ENCODE assay signal across 7 cellular contexts in the genomic region with DNA sequence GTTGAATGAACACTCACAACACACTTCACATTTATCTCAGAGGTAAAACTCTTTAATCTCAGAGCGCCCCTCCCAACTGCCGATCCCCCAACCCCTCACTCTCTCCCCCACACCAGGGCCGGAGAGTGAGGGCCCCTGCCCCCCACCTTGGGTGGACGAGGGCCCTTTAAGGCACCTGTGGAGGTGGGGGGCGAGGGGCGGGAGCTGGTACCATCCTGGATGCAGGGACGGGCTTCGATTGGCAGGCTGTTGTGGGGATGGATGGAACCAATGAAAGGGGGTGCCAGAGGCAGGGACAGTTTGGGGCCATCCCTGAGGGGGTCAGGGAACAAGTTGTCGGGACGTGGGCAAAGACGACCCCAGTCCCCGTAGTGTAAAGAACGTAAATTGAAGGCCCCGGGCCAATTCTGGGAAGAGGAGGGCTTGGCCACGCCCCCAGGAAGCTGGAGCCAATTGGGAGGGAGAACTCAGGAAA. TPM values are rescaled to one million over a fixed set of nuclear protein-coding genes. Genes with fewer than 3 reads are reported as not detected.
DNase-seq lines count a peak whose midpoint lies in the region; ATAC-seq, FAIRE-seq and TF ChIP-seq lines count a peak whose summit lies in the region.

No MANE protein-coding gene starts in this region.

- POLR2A ChIA-PET in K562 (lab: Yijun Ruan, JAX): interaction anchor here (0.5 to 1.9 kb wide), 16 partner anchors 9 to 477 kb away, joined by 3 to 13 read pairs (median 3); partner anchors contain the start of genes ATF5, NUP62, PTOV1 and RPS11

- peak overlapping the region; percentile 24 to 39; a peak in 2 of 4 replicates for H3K9ac ChIP-seq in K562 (ENCODE audit: insufficient read depth in 1 of 2, low read depth in 2 of 2, low read length in 2 of 2)

- H3K4me2 ChIP-seq in K562 (ENCODE audit: insufficient read depth, low read length): peak overlapping the region; percentile 83

- intact Hi-C loops in K562 (cut with micrococcal nuclease): loop anchor here (1.0 to 5.0 kb wide), 4 partner anchors 8 to 192 kb away; partner anchors contain the start of genes AKT1S1, AP2A1, ATF5 and NUP62

- no peak for TF ChIP-seq CTCF in K562 (IDR thresholded peaks at IDR 0.05 in 2 of 3, conservative IDR thresholded peaks at IDR 0.05 in 1 of 3; ENCODE audit: insufficient read depth in 2 of 3, low read depth in 1 of 3, low read length in 3 of 3)

- WGBS in K562 (ENCODE audit: insufficient coverage, low coverage, missing lambda C conversion rate): 7% methylated on average over 14 of the region's 15 CpGs
- WGBS in mesodermal cell (ENCODE audit: insufficient coverage in 2 of 2), 2 experiments: 11 to 13% methylated on average over 10 to 11 of the region's 15 CpGs

- H2AFZ ChIP-seq in K562 (ENCODE audit: low read depth, low read length): peak overlapping the region; percentile 71

- H3K79me2 ChIP-seq in K562 (ENCODE audit: control insufficient read depth, insufficient read depth, low read length): peaks cover 45% of the 10 kb centered on the region

- no peak for TF ChIP-seq RAD21 in K562 (CRISPR knock-in tag; conservative IDR thresholded peaks at IDR 0.05 in 1 of 2, IDR thresholded peaks at IDR 0.05 in 1 of 2)

- peak; percentile 13 for ATAC-seq in GM19351 (IDR thresholded peaks at IDR 0.05; ENCODE audit: unreplicated experiment)
- peak; percentile 3 for ATAC-seq in HG03135 (IDR thresholded peaks at IDR 0.05; ENCODE audit: unreplicated experiment)
- peak; percentile 3 for ATAC-seq in K562

- peak; percentile 32 for FAIRE-seq in K562 (lab: Jason Lieb, UNC)

- DNase-seq in K562 (ENCODE audit: extremely low read depth in 1 of 4, low spot score in 3 of 4): peak in 2 of 4 experiments; percentile 25 to 51
- no peak for DNase-seq in T-helper 9 cell
- no peak for DNase-seq in NCI-H82 (lab: John Stamatoyannopoulos, UW)
- no peak for DNase-seq in activated gamma-delta T cell (lab: John Stamatoyannopoulos, UW)

- H3K27ac ChIP-seq in K562 (ENCODE audit: extremely low read depth, low read depth, low read length): peak overlapping the region; percentile 63; the same call in 2 of the 3 replicates
- peak overlapping the region; percentile 76 for H3K27ac ChIP-seq in mesodermal cell (ENCODE audit: low read depth, low read length, severe bottlenecking)

- CTCF ChIA-PET in K562 (lab: Yijun Ruan, JAX; ENCODE audit: low intra/inter-chr PET ratio): no interaction called here

- in situ Hi-C loops in K562 (cut with MboI): no loop called here

- H3K27me3 ChIP-seq in K562 (ENCODE audit: control insufficient read depth in 2 of 2, insufficient read depth in 2 of 2, low read length in 2 of 2): no peaks in the 10 kb centered on the region

- TF ChIP-seq POLR2A in K562 (conservative IDR thresholded peaks at IDR 0.05): peak; percentile 52; the same call in 1 of the 2 replicates

- H3K36me3 ChIP-seq in K562 (ENCODE audit: control insufficient read depth, insufficient read depth, low read length) (peaks cover 45% of the 10 kb centered on the region), mesodermal cell (ENCODE audit: control insufficient read depth, insufficient read depth, low read length) (peaks cover 48% of the 10 kb centered on the region)

- H4K20me1 ChIP-seq in K562 (replicated peaks; ENCODE audit: control insufficient read depth, insufficient read depth, low read length): peaks cover 19% of the 10 kb centered on the region; the same call in 1 of the 2 replicates

- peaks cover 43 to 84% of the 10 kb centered on the region in 2 experiments for H3K4me1 ChIP-seq in K562 (replicated peaks in 1 of 2; ENCODE audit: control insufficient read depth in 2 of 2, insufficient read depth in 2 of 2, low read length in 2 of 2)
- H3K4me1 ChIP-seq in mesodermal cell (ENCODE audit: control insufficient read depth, insufficient read depth, low read length, poor library complexity, severe bottlenecking): peaks cover 9% of the 10 kb centered on the region

- H3K4me3 ChIP-seq in K562 (peak overlapping the region; percentile 43), mesodermal cell (ENCODE audit: extremely low read depth, insufficient read depth, low read length, poor library complexity, severe bottlenecking) (peak overlapping the region; percentile 42)

- H3K9me3 ChIP-seq in K562 (replicated peaks; ENCODE audit: control insufficient read depth, insufficient read depth, low read depth, low read length) (no peaks in the 10 kb centered on the region), mesodermal cell (ENCODE audit: control insufficient read depth, low read length) (peaks cover 5% of the 10 kb centered on the region)

- peaks cover 8% of the 10 kb centered on the region for H3K9me1 ChIP-seq in K562 (ENCODE audit: control insufficient read depth, insufficient read depth, low read length)

- no peak for TF ChIP-seq EP300 in K562 (IDR thresholded peaks at IDR 0.05; ENCODE audit: low read length)

- no TSS peak for BruUV-seq in K562 (replicated peaks; lab: Mats Ljungman, UMichigan)

RNA-seq across cellular contexts. Expression of gene PNKP, which starts 1.7 kb away (rescaled TPM):
- 168 and 404 TPM in 2 replicates for total RNA-seq in K562 (2011; cell fraction: chromatin; rRNA removed; ENCODE audit: low replicate concordance)
- 252 and 258 TPM in 2 replicates for total RNA-seq in K562 (2011; cell fraction: nucleolus; rRNA removed)
- total RNA-seq in K562 (2011; cell fraction: nucleoplasm; rRNA removed): 178 and 185 TPM in 2 replicates
- total RNA-seq in K562 (2014; rRNA removed) (56.0 and 59.3 TPM in 2 replicates), K562 (2014; rRNA removed; fragmentation: Illumina TruSeq; extraction: Trizol) (12.3 and 18.1 TPM in 2 replicates), K562 (2015; rRNA removed; fragmentation: Illumina TruSeq; extraction: Trizol) (25.3 and 29.4 TPM in 2 replicates), K562 (2021) (84.9 and 85.4 TPM in 2 replicates)
- polyA plus RNA-seq in K562 (2011; rRNA removed) (13.7 and 21.3 TPM in 2 replicates), K562 (2014; fragmentation: Illumina TruSeq; extraction: Trizol) (26.7 and 30.0 TPM in 2 replicates), K562 (2014; fragmentation: Nextera tagmentation; extraction: Ambion mirVana) (1 to 10 TPM; 2.8 to 3.1 TPM), K562 (2014; rRNA removed) (64.0 and 71.3 TPM in 2 replicates)
- polyA plus RNA-seq in K562 (2011; cell fraction: cytosol; rRNA removed): 12.2 and 25.9 TPM in 2 replicates
- polyA plus RNA-seq in K562 (2011; cell fraction: nucleus; rRNA removed): 123 and 164 TPM in 2 replicates
- polyA plus RNA-seq in K562 (2012): 56.7 and 64.2 TPM in 2 replicates
- polyA minus RNA-seq in K562 (2011; rRNA and poly(A)+ RNA removed): 6.7 and 8.2 TPM in 2 replicates
- polyA minus RNA-seq in K562 (2011; cell fraction: cytosol; rRNA and poly(A)+ RNA removed): 22.8 and 136 TPM in 2 replicates
- 48.2 and 49.9 TPM in 2 replicates for polyA minus RNA-seq in K562 (2011; cell fraction: nucleus; rRNA and poly(A)+ RNA removed)
- polyA plus RNA-seq in mesodermal cell (2013, experiment 1 of 2): 49.6 TPM
- polyA plus RNA-seq in mesodermal cell (2013, experiment 2 of 2): 41.8 TPM

RNA-seq across cellular contexts. Expression of gene AKT1S1, which starts 8.1 kb away (rescaled TPM):
- total RNA-seq in K562 (2011; cell fraction: chromatin; rRNA removed; ENCODE audit: low replicate concordance): 24.5 and 49.9 TPM in 2 replicates
- 34.3 and 39.9 TPM in 2 replicates for total RNA-seq in K562 (2011; cell fraction: nucleolus; rRNA removed)
- 26.9 and 29.9 TPM in 2 replicates for total RNA-seq in K562 (2011; cell fraction: nucleoplasm; rRNA removed)
- total RNA-seq in K562 (2014; rRNA removed) (25.7 and 33.8 TPM in 2 replicates), K562 (2014; rRNA removed; fragmentation: Illumina TruSeq; extraction: Trizol) (5.7 and 6.9 TPM in 2 replicates), K562 (2015; rRNA removed; fragmentation: Illumina TruSeq; extraction: Trizol) (13.5 and 14.4 TPM in 2 replicates), K562 (2021) (50.1 and 50.3 TPM in 2 replicates)
- polyA plus RNA-seq in K562 (2011; rRNA removed) (17.1 and 22.4 TPM in 2 replicates), K562 (2014; fragmentation: Illumina TruSeq; extraction: Trizol) (39.0 and 40.7 TPM in 2 replicates), K562 (2014; fragmentation: Nextera tagmentation; extraction: Ambion mirVana) (1 to 10 TPM; 1.2 TPM), K562 (2014; rRNA removed) (38.2 and 45.4 TPM in 2 replicates)
- polyA plus RNA-seq in K562 (2011; cell fraction: cytosol; rRNA removed): 34.5 and 68.9 TPM in 2 replicates
- polyA plus RNA-seq in K562 (2011; cell fraction: nucleus; rRNA removed): 33.2 and 55.4 TPM in 2 replicates
- 31.8 and 37.6 TPM in 2 replicates for polyA plus RNA-seq in K562 (2012)
- 7.8 and 10.3 TPM in 2 replicates for polyA minus RNA-seq in K562 (2011; rRNA and poly(A)+ RNA removed)
- polyA minus RNA-seq in K562 (2011; cell fraction: cytosol; rRNA and poly(A)+ RNA removed): 17.4 and 21.4 TPM in 2 replicates
- 18.2 and 22.4 TPM in 2 replicates for polyA minus RNA-seq in K562 (2011; cell fraction: nucleus; rRNA and poly(A)+ RNA removed)
- polyA plus RNA-seq in mesodermal cell (2013, experiment 1 of 2): 49.5 TPM
- 40.1 TPM for polyA plus RNA-seq in mesodermal cell (2013, experiment 2 of 2)

RNA-seq across cellular contexts. Expression of gene TBC1D17, which starts 8.5 kb away (rescaled TPM):
- 34.8 and 78.7 TPM in 2 replicates for total RNA-seq in K562 (2011; cell fraction: chromatin; rRNA removed; ENCODE audit: low replicate concordance)
- total RNA-seq in K562 (2011; cell fraction: nucleolus; rRNA removed): 40.9 and 43.4 TPM in 2 replicates
- total RNA-seq in K562 (2011; cell fraction: nucleoplasm; rRNA removed): 33.2 and 34.5 TPM in 2 replicates
- total RNA-seq in K562 (2014; rRNA removed): 3.8 and 6.8 TPM in 2 replicates
- total RNA-seq in K562 (2014; rRNA removed; fragmentation: Illumina TruSeq; extraction: Trizol): 2.6 and 3.2 TPM in 2 replicates
- total RNA-seq in K562 (2015; rRNA removed; fragmentation: Illumina TruSeq; extraction: Trizol): 2.4 and 3.5 TPM in 2 replicates
- total RNA-seq in K562 (2021): 14.2 and 16.0 TPM in 2 replicates
- 7.4 and 10.5 TPM in 2 replicates for polyA plus RNA-seq in K562 (2011; rRNA removed)
- 8.7 and 14.7 TPM in 2 replicates for polyA plus RNA-seq in K562 (2011; cell fraction: cytosol; rRNA removed)
- 33.2 and 48.4 TPM in 2 replicates for polyA plus RNA-seq in K562 (2011; cell fraction: nucleus; rRNA removed)
- 15.8 and 16.9 TPM in 2 replicates for polyA plus RNA-seq in K562 (2012)
- 8.7 and 11.7 TPM in 2 replicates for polyA plus RNA-seq in K562 (2014; fragmentation: Illumina TruSeq; extraction: Trizol)
- under 1 TPM; 0.42 to 0.46 TPM for polyA plus RNA-seq in K562 (2014; fragmentation: Nextera tagmentation; extraction: Ambion mirVana)
- polyA plus RNA-seq in K562 (2014; rRNA removed): 14.7 and 18.2 TPM in 2 replicates
- polyA minus RNA-seq in K562 (2011; rRNA and poly(A)+ RNA removed): 5.7 and 7.2 TPM in 2 replicates
- polyA minus RNA-seq in K562 (2011; cell fraction: cytosol; rRNA and poly(A)+ RNA removed): 9.1 and 9.2 TPM in 2 replicates
- 12.3 and 15.3 TPM in 2 replicates for polyA minus RNA-seq in K562 (2011; cell fraction: nucleus; rRNA and poly(A)+ RNA removed)
- polyA plus RNA-seq in mesodermal cell (2013, experiment 1 of 2): 37.6 TPM
- 34.7 TPM for polyA plus RNA-seq in mesodermal cell (2013, experiment 2 of 2)

RNA-seq across cellular contexts. Expression of gene PTOV1, which starts 18.1 kb away (rescaled TPM):
- total RNA-seq in K562 (2011; cell fraction: chromatin; rRNA removed; ENCODE audit: low replicate concordance): 128 and 364 TPM in 2 replicates
- total RNA-seq in K562 (2011; cell fraction: nucleolus; rRNA removed): 274 and 281 TPM in 2 replicates
- total RNA-seq in K562 (2011; cell fraction: nucleoplasm; rRNA removed): 195 and 218 TPM in 2 replicates
- total RNA-seq in K562 (2014; rRNA removed) (61.3 and 79.5 TPM in 2 replicates), K562 (2014; rRNA removed; fragmentation: Illumina TruSeq; extraction: Trizol) (14.0 and 23.3 TPM in 2 replicates), K562 (2015; rRNA removed; fragmentation: Illumina TruSeq; extraction: Trizol) (43.5 and 44.6 TPM in 2 replicates), K562 (2021) (156 and 169 TPM in 2 replicates)
- polyA plus RNA-seq in K562 (2011; rRNA removed) (33.0 and 58.6 TPM in 2 replicates), K562 (2014; fragmentation: Illumina TruSeq; extraction: Trizol) (61.7 and 81.3 TPM in 2 replicates), K562 (2014; fragmentation: Nextera tagmentation; extraction: Ambion mirVana) (1 to 10 TPM; 4.9 to 9.3 TPM), K562 (2014; rRNA removed) (68.1 and 75.0 TPM in 2 replicates)
- polyA plus RNA-seq in K562 (2011; cell fraction: cytosol; rRNA removed): 39.8 and 67.6 TPM in 2 replicates
- polyA plus RNA-seq in K562 (2011; cell fraction: nucleus; rRNA removed): 302 and 359 TPM in 2 replicates
- 104 and 153 TPM in 2 replicates for polyA plus RNA-seq in K562 (2012)
- polyA minus RNA-seq in K562 (2011; rRNA and poly(A)+ RNA removed): 22.8 and 25.3 TPM in 2 replicates
- polyA minus RNA-seq in K562 (2011; cell fraction: cytosol; rRNA and poly(A)+ RNA removed): 60.9 and 84.8 TPM in 2 replicates
- 81.6 and 99.6 TPM in 2 replicates for polyA minus RNA-seq in K562 (2011; cell fraction: nucleus; rRNA and poly(A)+ RNA removed)
- polyA plus RNA-seq in mesodermal cell (2013, experiment 1 of 2): 311 TPM
- polyA plus RNA-seq in mesodermal cell (2013, experiment 2 of 2): 245 TPM

RNA-seq across cellular contexts. Expression of gene IL4I1, which starts 27.6 kb away (rescaled TPM):
- total RNA-seq in K562 (2011; cell fraction: chromatin; rRNA removed; ENCODE audit: low replicate concordance): 0.93 TPM in 1 of 2 replicates, not detected in the other
- 1.8 TPM in 2 replicates for total RNA-seq in K562 (2011; cell fraction: nucleolus; rRNA removed)
- total RNA-seq in K562 (2011; cell fraction: nucleoplasm; rRNA removed): 0.37 and 0.46 TPM in 2 replicates
- total RNA-seq in K562 (2014; rRNA removed): 0.90 and 0.95 TPM in 2 replicates
- total RNA-seq in K562 (2014; rRNA removed; fragmentation: Illumina TruSeq; extraction: Trizol): 0.33 TPM in 1 of 2 replicates, not detected in the other
- 0.19 and 0.43 TPM in 2 replicates for total RNA-seq in K562 (2015; rRNA removed; fragmentation: Illumina TruSeq; extraction: Trizol)
- 0.55 and 0.76 TPM in 2 replicates for total RNA-seq in K562 (2021)
- polyA plus RNA-seq in K562 (2011; rRNA removed): 0.06 and 0.31 TPM in 2 replicates
- polyA plus RNA-seq in K562 (2011; cell fraction: cytosol; rRNA removed): 0.04 and 0.36 TPM in 2 replicates
- polyA plus RNA-seq in K562 (2011; cell fraction: nucleus; rRNA removed): 0.24 and 0.27 TPM in 2 replicates
- 0.50 and 0.56 TPM in 2 replicates for polyA plus RNA-seq in K562 (2012)
- 0.15 TPM in 1 of 2 replicates, not detected in the other for polyA plus RNA-seq in K562 (2014; fragmentation: Illumina TruSeq; extraction: Trizol)
- polyA plus RNA-seq in K562 (2014; fragmentation: Nextera tagmentation; extraction: Ambion mirVana): under 1 TPM in 1 of 2 experiments, not detected in 1; 0.13 TPM
- 0.09 and 0.44 TPM in 2 replicates for polyA plus RNA-seq in K562 (2014; rRNA removed)
- polyA minus RNA-seq in K562 (2011; rRNA and poly(A)+ RNA removed): 0.11 TPM in 1 of 2 replicates, not detected in the other
- 0.67 and 0.73 TPM in 2 replicates for polyA minus RNA-seq in K562 (2011; cell fraction: cytosol; rRNA and poly(A)+ RNA removed)
- 0.67 and 0.81 TPM in 2 replicates for polyA minus RNA-seq in K562 (2011; cell fraction: nucleus; rRNA and poly(A)+ RNA removed)
- 1.8 TPM for polyA plus RNA-seq in mesodermal cell (2013, experiment 1 of 2)
- 0.81 TPM for polyA plus RNA-seq in mesodermal cell (2013, experiment 2 of 2)
